Comparison of ENCODE assay signal across 10 cellular contexts in the genomic region with DNA sequence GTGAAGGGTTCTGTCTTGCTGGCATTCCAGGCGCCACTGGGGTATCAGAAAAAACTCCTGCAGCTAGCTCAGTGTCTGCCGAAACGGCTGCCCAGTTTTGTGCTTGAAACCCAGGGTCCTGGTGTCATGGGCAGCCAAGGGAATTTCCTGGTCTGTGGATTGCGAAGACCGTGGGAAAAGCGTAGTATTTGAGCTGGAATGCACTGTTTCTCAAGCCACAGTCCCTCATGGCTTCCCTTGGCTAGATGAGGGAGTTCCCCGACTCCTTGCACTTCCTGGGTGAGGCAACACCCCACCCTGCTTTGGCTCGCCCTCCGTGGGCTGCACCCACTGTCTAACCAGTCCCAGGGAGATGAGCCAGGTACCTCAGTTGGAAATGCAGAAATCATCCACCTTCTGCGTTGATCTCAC. TPM values are rescaled to one million over a fixed set of nuclear protein-coding genes. Genes with fewer than 3 reads are reported as not detected.
DNase-seq lines count a peak whose midpoint lies in the region; ATAC-seq, FAIRE-seq and TF ChIP-seq lines count a peak whose summit lies in the region.
"Had no signal": no experiment of that assay in that cellular context is flagged by ENCODE, and none has a peak within 500 bp of the region (broad histone marks: within the 10 kb centered on the region; RNA-seq: fewer than 3 reads in every experiment).

No MANE protein-coding gene starts in this region.

- no peak overlapping the region for H3K23ac ChIP-seq in IMR-90 (ENCODE audit: low read depth, low read length)

- WGBS in IMR-90 (ENCODE audit: extremely low coverage in 2 of 2, insufficient read length in 1 of 2), 2 experiments = 99% methylated on average over 9 of the region's 10 CpGs; no CpG with 5 or more reads in 1 of the 2 experiments

- H3K56ac ChIP-seq in IMR-90 (ENCODE audit: extremely low read depth, insufficient read depth, low read length) = no peak overlapping the region

- in situ Hi-C loops in IMR-90 (cut with MboI; ENCODE audit: low sequenced_read_pairs) = no loop called here

- no TSS peak for BruUV-seq in IMR-90 (replicated peaks; lab: Mats Ljungman, UMichigan)

- H3K4me2 ChIP-seq in BLaER1 treated with 17β-estradiol and CSF1 and Interleukin-3, amounts not matched to agents 10 nM and 100 nM = peak overlapping the region in 9 of 11 experiments; percentile 29 to 61 (median 41); a peak in 14 of 22 replicates
- H3K4me2 ChIP-seq in IMR-90 (ENCODE audit: low read depth, low read length) = no peak overlapping the region

- H2AK9ac ChIP-seq in IMR-90 (replicated peaks; ENCODE audit: low read depth, low read length, poor library complexity) = peak overlapping the region; percentile 84

- peaks cover 14 to 32% (median 20%) of the 10 kb centered on the region in 10 experiments for H3K4me1 ChIP-seq in BLaER1 treated with 17β-estradiol and CSF1 and Interleukin-3, amounts not matched to agents 10 nM and 100 nM
- peaks cover 4% of the 10 kb centered on the region; the same call in 1 of the 2 replicates for H3K4me1 ChIP-seq in IMR-90 (ENCODE audit: control insufficient read depth, insufficient read depth, low read length)
- peaks cover 14 to 19% of the 10 kb centered on the region in 2 donors for H3K4me1 ChIP-seq in naive thymus-derived CD4-positive, alpha-beta T cell (ENCODE audit: control insufficient read depth in 2 of 2, insufficient read depth in 2 of 2, low read length in 2 of 2)
- H3K4me1 ChIP-seq: adrenal gland had no signal

- H3K14ac ChIP-seq in IMR-90 (replicated peaks; ENCODE audit: low read depth, low read length) = peak overlapping the region; percentile 3

- no peak overlapping the region for H2AFZ ChIP-seq in IMR-90 (replicated peaks; ENCODE audit: low read length, poor library complexity)

- no peaks in the 10 kb centered on the region for H3K27me3 Mint-ChIP-seq in naive thymus-derived CD4-positive, alpha-beta T cell

- intact Hi-C loops in IMR-90 (cut with micrococcal nuclease) = no loop called here
- intact Hi-C loops in naive thymus-derived CD4-positive, alpha-beta T cell (cut with micrococcal nuclease) = no loop called here

- FAIRE-seq in D721Med (lab: Jason Lieb, UNC) = no peak

- no peak for TF ChIP-seq RAD21 in IMR-90 (IDR thresholded peaks at IDR 0.05; ENCODE audit: low read length)

- peaks cover 0 to 13% (median 0%) of the 10 kb centered on the region in 11 donors for H3K9me3 Mint-ChIP-seq in naive thymus-derived CD4-positive, alpha-beta T cell

- H3K36me3 Mint-ChIP-seq in naive thymus-derived CD4-positive, alpha-beta T cell = peaks cover 12 to 63% (median 33%) of the 10 kb centered on the region in 5 donors

- dilution Hi-C loops in IMR-90 (cut with HindIII; ENCODE audit: low sequenced_read_pairs, unreplicated experiment) = no loop called here

- H3K4ac ChIP-seq in IMR-90 (ENCODE audit: low read depth, low read length) = peak overlapping the region; percentile 42

- peak; percentile 16 for ATAC-seq in IMR-90 (ENCODE audit: low read depth)
- ATAC-seq in naive thymus-derived CD4-positive, alpha-beta T cell = no peak
- no peak for ATAC-seq in HG03175 (IDR thresholded peaks at IDR 0.05; ENCODE audit: unreplicated experiment)

- H2BK5ac ChIP-seq in IMR-90 (ENCODE audit: low read depth, low read length, poor library complexity, severe bottlenecking) = peak overlapping the region; percentile 49

- no peak overlapping the region; the same call in 1 of the 2 replicates for H4K5ac ChIP-seq in IMR-90 (ENCODE audit: low read depth, low read length)

- peak overlapping the region in 8 of 11 experiments; percentile 12 to 67 (median 48); a peak in 14 of 22 replicates for H3K27ac ChIP-seq in BLaER1 treated with 17β-estradiol and CSF1 and Interleukin-3, amounts not matched to agents 10 nM and 100 nM
- peak overlapping the region; percentile 32; the same call in 1 of the 2 replicates for H3K27ac ChIP-seq in IMR-90 (ENCODE audit: insufficient read depth, low read length)
- peak overlapping the region; percentile 51 for H3K27ac ChIP-seq in naive thymus-derived CD4-positive, alpha-beta T cell (ENCODE audit: low read depth, low read length)
- H3K27ac ChIP-seq: adrenal gland had no signal

- H3K9me3 ChIP-seq in BLaER1 treated with 17β-estradiol and CSF1 and Interleukin-3, amounts not matched to agents 10 nM and 100 nM (replicated peaks in 1 of 11) = peaks cover 0 to 14% (median 12%) of the 10 kb centered on the region in 11 experiments; a peak in 15 of 22 replicates
- H3K9me3 ChIP-seq in IMR-90 (ENCODE audit: control insufficient read depth, insufficient read depth, low read length) = no peaks in the 10 kb centered on the region
- no peaks in the 10 kb centered on the region for H3K9me3 ChIP-seq in naive thymus-derived CD4-positive, alpha-beta T cell (ENCODE audit: control insufficient read depth in 2 of 3, low read length in 3 of 3)
- H3K9me3 ChIP-seq: adrenal gland had no signal

- H2AK5ac ChIP-seq in IMR-90 (ENCODE audit: low read depth, low read length) = peak overlapping the region; percentile 78; the same call in 1 of the 2 replicates

- DNase-seq in IMR-90 (peak; percentile 55), choroid plexus epithelial cell (ENCODE audit: low read depth) (peak; percentile 93), NCI-H1436 (lab: John Stamatoyannopoulos, UW) (no peak), D721Med (ENCODE audit: insufficient read length, low spot score) (no peak)
- DNase-seq in naive thymus-derived CD4-positive, alpha-beta T cell = no peak
- no peak for DNase-seq in effector CD8-positive, alpha-beta T cell (lab: John Stamatoyannopoulos, UW)
- DNase-seq: DMS79 had no signal

- H3K18ac ChIP-seq in IMR-90 (ENCODE audit: low read depth, low read length) = no peak overlapping the region

- TF ChIP-seq CTCF in IMR-90 (conservative IDR thresholded peaks at IDR 0.05; ENCODE audit: low read depth, low read length) (no peak), choroid plexus epithelial cell (conservative IDR thresholded peaks at IDR 0.05; ENCODE audit: low read depth, low read length) (no peak), D721Med (IDR thresholded peaks at IDR 0.05; ENCODE audit: insufficient read depth, missing control alignments) (no peak)

- H3K27me3 ChIP-seq in BLaER1 treated with 17β-estradiol and CSF1 and Interleukin-3, amounts not matched to agents 10 nM and 100 nM = no peaks in the 10 kb centered on the region
- no peaks in the 10 kb centered on the region for H3K27me3 ChIP-seq in IMR-90 (ENCODE audit: control insufficient read depth, insufficient read depth, low read length)
- no peaks in the 10 kb centered on the region for H3K27me3 ChIP-seq in naive thymus-derived CD4-positive, alpha-beta T cell (ENCODE audit: control insufficient read depth in 2 of 2, insufficient read depth in 2 of 2, low read length in 2 of 2)
- H3K27me3 ChIP-seq: adrenal gland had no signal

- no peak overlapping the region for H3K4me3 ChIP-seq in BLaER1 treated with 17β-estradiol and CSF1 and Interleukin-3, amounts not matched to agents 10 nM and 100 nM
- H3K4me3 ChIP-seq in IMR-90 (ENCODE audit: insufficient read depth, low read depth, low read length) (no peak overlapping the region), choroid plexus epithelial cell (ENCODE audit: low read depth, low read length) (no peak overlapping the region)
- no peak overlapping the region for H3K4me3 ChIP-seq in naive thymus-derived CD4-positive, alpha-beta T cell (ENCODE audit: low read length)
- H3K4me3 ChIP-seq: adrenal gland had no signal

- peaks cover 0 to 94% (median 22%) of the 10 kb centered on the region in 11 experiments; a peak in 13 of 22 replicates for H4K20me1 ChIP-seq in BLaER1 treated with 17β-estradiol and CSF1 and Interleukin-3, amounts not matched to agents 10 nM and 100 nM
- peaks cover 16% of the 10 kb centered on the region; the same call in 1 of the 2 replicates for H4K20me1 ChIP-seq in IMR-90 (ENCODE audit: insufficient read depth, low read length)

- H3K9ac ChIP-seq in BLaER1 treated with 17β-estradiol and CSF1 and Interleukin-3, amounts not matched to agents 10 nM and 100 nM = peak overlapping the region in 6 of 11 experiments; percentile 1 to 51 (median 25); a peak in 6 of 22 replicates
- H3K9ac ChIP-seq in IMR-90 (ENCODE audit: low read depth, low read length) = no peak overlapping the region

- peaks cover 27 to 52% (median 42%) of the 10 kb centered on the region in 7 donors for H3K4me1 Mint-ChIP-seq in naive thymus-derived CD4-positive, alpha-beta T cell

- POLR2A ChIA-PET in IMR-90 (lab: Charles Lee; ENCODE audit: unreplicated experiment) = no interaction called here
- POLR2A ChIA-PET in naive thymus-derived CD4-positive, alpha-beta T cell (lab: Charles Lee) = interaction anchor here (0.7 to 2.2 kb wide), 4 partner anchors 12 to 442 kb away, joined by 3 to 6 read pairs (median 3); no protein-coding TSS in a partner anchor

- peaks cover 12% of the 10 kb centered on the region; the same call in 1 of the 2 replicates for H3K9me1 ChIP-seq in IMR-90 (ENCODE audit: insufficient read depth, low read length)

- peaks cover 14 to 54% of the 10 kb centered on the region in 2 experiments for H3K79me1 ChIP-seq in IMR-90 (ENCODE audit: low read depth in 1 of 2, low read length in 2 of 2)

- H4K91ac ChIP-seq in IMR-90 (ENCODE audit: insufficient read depth, low read depth, low read length) = peak overlapping the region; percentile 77

- TF ChIP-seq POLR2A in IMR-90 (IDR thresholded peaks at IDR 0.05; ENCODE audit: low read depth, low read length) = no peak

- H3K27ac Mint-ChIP-seq in naive thymus-derived CD4-positive, alpha-beta T cell = peak overlapping the region; percentile 40 to 93 (median 82)

- no peak overlapping the region; the same call in 2 of the 3 replicates for H2BK15ac ChIP-seq in IMR-90 (ENCODE audit: low read depth, low read length)

- peak overlapping the region in 8 of 10 donors; percentile 13 to 68 (median 40) for H3K4me3 Mint-ChIP-seq in naive thymus-derived CD4-positive, alpha-beta T cell

- H3K36me3 ChIP-seq in BLaER1 treated with 17β-estradiol and CSF1 and Interleukin-3, amounts not matched to agents 10 nM and 100 nM = peaks cover 75 to 96% (median 88%) of the 10 kb centered on the region in 11 experiments
- peaks cover 51% of the 10 kb centered on the region for H3K36me3 ChIP-seq in IMR-90 (ENCODE audit: control insufficient read depth, insufficient read depth, low read length)
- peaks cover 0 to 52% (median 23%) of the 10 kb centered on the region in 3 experiments for H3K36me3 ChIP-seq in naive thymus-derived CD4-positive, alpha-beta T cell (ENCODE audit: control insufficient read depth in 2 of 3, insufficient read depth in 3 of 3, low read length in 3 of 3)

- H2BK20ac ChIP-seq in IMR-90 (ENCODE audit: low read depth, low read length) = no peak overlapping the region

- CTCF ChIA-PET in IMR-90 (lab: Yijun Ruan, JAX) = no interaction called here
- CTCF ChIA-PET in naive thymus-derived CD4-positive, alpha-beta T cell (lab: Charles Lee) = interaction anchor here (0.7 kb wide), 1 partner anchor 42 kb away, joined by 3 read pairs; no protein-coding TSS in a partner anchor

- no peak overlapping the region for H2BK120ac ChIP-seq in IMR-90 (ENCODE audit: low read depth, low read length)

- peak overlapping the region in 1 of 2 experiments; percentile 11; a peak in 2 of 4 replicates for H4K8ac ChIP-seq in IMR-90 (ENCODE audit: low read depth in 2 of 2, low read length in 2 of 2)

RNA-seq across cellular contexts. Expression of a gene that starts 40.1 kb away (rescaled TPM):
- total RNA-seq in IMR-90 (2012; rRNA removed) = 10.9 and 19.2 TPM in 2 replicates
- polyA plus RNA-seq in IMR-90 (2012; rRNA removed) = 11.3 and 12.6 TPM in 2 replicates
- polyA plus RNA-seq in IMR-90 (2012; cell fraction: cytosol; rRNA removed) = 5.4 and 8.4 TPM in 2 replicates
- polyA plus RNA-seq in IMR-90 (2012; cell fraction: nucleus; rRNA removed; ENCODE audit: low replicate concordance) = 6.7 and 10.4 TPM in 2 replicates
- 10 to 100 TPM; 23.1 to 59.8 (median 43.9) TPM for total RNA-seq in naive thymus-derived CD4-positive, alpha-beta T cell
- polyA plus RNA-seq in naive thymus-derived CD4-positive, alpha-beta T cell = 10 to 100 TPM; 12.6 to 33.7 TPM

RNA-seq across cellular contexts. Expression of a gene that starts 40.2 kb away (rescaled TPM):
- total RNA-seq in IMR-90 (2012; rRNA removed) = 1.6 and 1.7 TPM in 2 replicates
- polyA plus RNA-seq in IMR-90 (2012; rRNA removed) = 2.1 and 2.2 TPM in 2 replicates
- 2.0 and 2.3 TPM in 2 replicates for polyA plus RNA-seq in IMR-90 (2012; cell fraction: cytosol; rRNA removed)
- 1.1 and 1.6 TPM in 2 replicates for polyA plus RNA-seq in IMR-90 (2012; cell fraction: nucleus; rRNA removed; ENCODE audit: low replicate concordance)
- 1 to 10 TPM; 1.7 to 4.0 (median 2.8) TPM for total RNA-seq in naive thymus-derived CD4-positive, alpha-beta T cell
- polyA plus RNA-seq in naive thymus-derived CD4-positive, alpha-beta T cell = 1 to 10 TPM; 1.7 to 2.1 TPM

Comparison
In these comparisons a context has a peak if more than half of its experiments do, and no peak if none do; other contexts are left out.
1. DNase-seq: peak in IMR-90 (single experiment) and choroid plexus epithelial cell (single experiment); none in naive thymus-derived CD4-positive, alpha-beta T cell (0 of 9), effector CD8-positive, alpha-beta T cell (single experiment), NCI-H1436 (single experiment) and D721Med (single experiment).
2. Peak in every context shown above with its lines, with median percentiles within 50 percentile points of each other: H3K27ac ChIP-seq.